30 cellular contexts compared by ENCODE assay signal in the genomic region with DNA sequence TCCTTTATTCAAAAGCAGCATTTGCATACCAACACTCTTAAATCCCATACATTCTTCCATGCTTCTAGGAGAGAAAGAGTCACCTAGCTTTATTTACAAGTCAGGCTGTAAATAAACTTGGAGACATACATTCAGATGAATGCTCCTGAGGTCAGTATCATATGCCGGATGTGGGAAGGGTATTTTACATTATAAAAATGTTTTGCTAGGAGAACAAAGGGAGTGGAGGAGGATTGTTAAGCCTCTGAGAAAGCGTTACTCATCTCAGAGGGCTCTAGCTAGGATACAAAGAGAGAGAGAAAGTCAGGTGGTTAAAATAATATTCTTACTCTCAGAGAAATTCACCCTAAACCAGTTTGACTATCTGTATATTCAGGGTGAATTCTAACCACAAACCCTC.
A peak's percentile ranks its signal among the peaks of the same experiment; 100 is the strongest.
DNase-seq lines count a peak whose midpoint lies in the region; ATAC-seq, FAIRE-seq and TF ChIP-seq lines count a peak whose summit lies in the region.
"Had no signal": no experiment of that assay in that cellular context is flagged by ENCODE, and none has a peak within 500 bp of the region (broad histone marks: within the 10 kb centered on the region; RNA-seq: fewer than 3 reads in every experiment).

No MANE protein-coding gene starts in this region.

- FAIRE-seq in urothelium cell line (lab: Jason Lieb, UNC) = peak; percentile 9
- FAIRE-seq: H1 had no signal

- H3K27ac Mint-ChIP-seq in WTC11 = no peak overlapping the region
- H3K27ac Mint-ChIP-seq: activated CD8-positive, alpha-beta memory T cell treated with anti-CD3 and anti-CD28 coated beads, Interleukin-2, amount 10 ng/mL, durations not matched to agents 7 days and 5 days; activated naive CD8-positive, alpha-beta T cell treated with anti-CD3 and anti-CD28 coated beads, Interleukin-2, amount 50 U/mL, for 24 hours; brain; stimulated activated effector memory CD8-positive, alpha-beta T cell treated with anti-CD3 and anti-CD28 coated beads, Interleukin-12 subunit alpha, Interleukin-12 subunit beta, amount 100 ng/mL, for 72 hours had no signal

- CTCF ChIA-PET in WTC11 (lab: Charles Lee) = interaction anchor here (0.6 to 1.8 kb wide), 5 partner anchors 36 to 419 kb away, joined by 3 to 9 read pairs (median 3); no protein-coding TSS in a partner anchor

- no peak overlapping the region for H3K27ac ChIP-seq in foreskin keratinocyte
- no peak overlapping the region for H3K27ac ChIP-seq in hepatocyte
- H3K27ac ChIP-seq in tibial nerve = no peak overlapping the region
- H3K27ac ChIP-seq: C4-2B, heart right ventricle, left lung, suprapubic skin, uterus had no signal

- H3K79me2 ChIP-seq in hepatocyte = no peaks in the 10 kb centered on the region

- H3K4me2 ChIP-seq in hepatocyte = no peak overlapping the region

- H3K4me1 Mint-ChIP-seq in WTC11 = peaks cover 13% of the 10 kb centered on the region
- H3K4me1 Mint-ChIP-seq: activated CD8-positive, alpha-beta memory T cell treated with anti-CD3 and anti-CD28 coated beads, Interleukin-2, amount 10 ng/mL, durations not matched to agents 7 days and 5 days; activated naive CD8-positive, alpha-beta T cell treated with anti-CD3 and anti-CD28 coated beads, Interleukin-2, amount 50 U/mL, for 24 hours; stimulated activated effector memory CD8-positive, alpha-beta T cell treated with anti-CD3 and anti-CD28 coated beads, Interleukin-12 subunit alpha, Interleukin-12 subunit beta, amount 100 ng/mL, for 72 hours had no signal

- POLR2A ChIA-PET in WTC11 (lab: Charles Lee) = no interaction called here

- H3K4me3 Mint-ChIP-seq in WTC11 = no peak overlapping the region
- H3K4me3 Mint-ChIP-seq: activated CD8-positive, alpha-beta memory T cell treated with anti-CD3 and anti-CD28 coated beads, Interleukin-2, amount 10 ng/mL, durations not matched to agents 7 days and 5 days; activated naive CD8-positive, alpha-beta T cell treated with anti-CD3 and anti-CD28 coated beads, Interleukin-2, amount 50 U/mL, for 24 hours; brain; stimulated activated effector memory CD8-positive, alpha-beta T cell treated with anti-CD3 and anti-CD28 coated beads, Interleukin-12 subunit alpha, Interleukin-12 subunit beta, amount 100 ng/mL, for 72 hours had no signal

- no peaks in the 10 kb centered on the region for H3K9me2 ChIP-seq in hepatocyte (replicated peaks; ENCODE audit: insufficient read depth)

- no peak overlapping the region for H2AFZ ChIP-seq in hepatocyte

- H4K20me1 ChIP-seq in hepatocyte (ENCODE audit: insufficient read depth, poor library complexity, severe bottlenecking) = no peaks in the 10 kb centered on the region

- no peaks in the 10 kb centered on the region for H3K9me3 Mint-ChIP-seq in WTC11
- H3K9me3 Mint-ChIP-seq: activated naive CD8-positive, alpha-beta T cell treated with anti-CD3 and anti-CD28 coated beads, Interleukin-2, amount 50 U/mL, for 24 hours; brain had no signal

- no peaks in the 10 kb centered on the region for H3K9me3 ChIP-seq in hepatocyte (ENCODE audit: low read depth)
- H3K9me3 ChIP-seq in tibial nerve = no peaks in the 10 kb centered on the region
- H3K9me3 ChIP-seq: heart right ventricle, left lung, suprapubic skin, uterus had no signal

- H3K27me3 ChIP-seq in foreskin keratinocyte (no peaks in the 10 kb centered on the region), hepatocyte (no peaks in the 10 kb centered on the region), tibial nerve (no peaks in the 10 kb centered on the region)
- H3K27me3 ChIP-seq: heart right ventricle, left lung, suprapubic skin, uterus had no signal

- H3K4me1 ChIP-seq in foreskin keratinocyte (peaks cover 19% of the 10 kb centered on the region), hepatocyte (ENCODE audit: insufficient read depth) (no peaks in the 10 kb centered on the region), tibial nerve (no peaks in the 10 kb centered on the region)
- H3K4me1 ChIP-seq: left lung, suprapubic skin, uterus had no signal

- TF ChIP-seq POLR2A in tibial nerve (IDR thresholded peaks at IDR 0.05) = no peak

- no peak for TF ChIP-seq EP300 in tibial nerve (IDR thresholded peaks at IDR 0.05)

- H3K27me3 Mint-ChIP-seq in WTC11 (ENCODE audit: low read depth) = peaks cover 73% of the 10 kb centered on the region
- H3K27me3 Mint-ChIP-seq: activated CD8-positive, alpha-beta memory T cell treated with anti-CD3 and anti-CD28 coated beads, Interleukin-2, amount 10 ng/mL, durations not matched to agents 7 days and 5 days; activated naive CD8-positive, alpha-beta T cell treated with anti-CD3 and anti-CD28 coated beads, Interleukin-2, amount 50 U/mL, for 24 hours had no signal

- no peak for TF ChIP-seq CTCF in WTC11 (IDR thresholded peaks at IDR 0.05)
- TF ChIP-seq CTCF in foreskin keratinocyte (conservative IDR thresholded peaks at IDR 0.05) = no peak
- no peak for TF ChIP-seq CTCF in GM10266 (IDR thresholded peaks at IDR 0.05; ENCODE audit: control insufficient read depth, insufficient read depth, low read depth, missing control alignments)
- TF ChIP-seq CTCF in hepatocyte (IDR thresholded peaks at IDR 0.05; ENCODE audit: poor library complexity) = no peak
- TF ChIP-seq CTCF in tibial nerve (IDR thresholded peaks at IDR 0.05) = no peak

- H3K36me3 ChIP-seq in hepatocyte (replicated peaks; ENCODE audit: insufficient read depth, low read depth) = no peaks in the 10 kb centered on the region
- H3K36me3 ChIP-seq in tibial nerve = no peaks in the 10 kb centered on the region
- H3K36me3 ChIP-seq: heart right ventricle, left lung, suprapubic skin, uterus had no signal

- WGBS in hepatocyte (ENCODE audit: low lambda C conversion rate, missing lambda C conversion rate) = 81% methylated on average over 2 of the region's 2 CpGs
- 60 to 62% methylated on average over 2 of the region's 2 CpGs for WGBS in tibial nerve, 2 donors

- H3K4me3 ChIP-seq in hepatocyte = no peak overlapping the region
- no peak overlapping the region for H3K4me3 ChIP-seq in tibial nerve
- H3K4me3 ChIP-seq: heart right ventricle, left lung, suprapubic skin, uterus had no signal

- ATAC-seq in WTC11 (peak; percentile 68), foreskin keratinocyte (peak; percentile 95)
- ATAC-seq: activated CD8-positive, alpha-beta memory T cell treated with anti-CD3 and anti-CD28 coated beads, Interleukin-2, amount 10 ng/mL, durations not matched to agents 7 days and 5 days; activated naive CD8-positive, alpha-beta T cell treated with anti-CD3 and anti-CD28 coated beads, Interleukin-2, amount 50 U/mL, for 24 hours; heart right ventricle; left lung; sciatic nerve; stimulated activated effector memory CD8-positive, alpha-beta T cell treated with anti-CD3 and anti-CD28 coated beads, Interleukin-12 subunit alpha, Interleukin-12 subunit beta, amount 100 ng/mL, for 72 hours had no signal

- DNase-seq in NCI-H526 (lab: John Stamatoyannopoulos, UW) (peak; percentile 25 to 59), WTC11 (ENCODE audit: low spot score) (no peak), foreskin keratinocyte (peak; percentile 79 to 88), urothelium cell line (ENCODE audit: low spot score) (no peak), GM10266 (ENCODE audit: extremely low spot score) (no peak), hepatocyte (ENCODE audit: low spot score) (no peak), tibial nerve (ENCODE audit: low spot score in 2 of 2) (no peak)
- DNase-seq: activated CD4-positive, CD25-positive, alpha-beta regulatory T cell; activated CD8-positive, alpha-beta memory T cell treated with anti-CD3 and anti-CD28 coated beads, Interleukin-2, amount 10 ng/mL, durations not matched to agents 7 days and 5 days; activated naive CD8-positive, alpha-beta T cell treated with anti-CD3 and anti-CD28 coated beads, Interleukin-2, amount 50 U/mL, for 24 hours; activated T-cell treated with anti-CD3 and anti-CD28 coated beads, Interleukin-2, amount 50 U/mL, for 48 hours; Calu3; erythroblast; foreskin fibroblast; heart right ventricle; KG1; left lung; NCI-H1417 treated with DMSO at 0.1 percent for 48 hours; NCI-H2081 treated with DMSO at 0.1 percent for 48 hours; NCI-H82; SHP77 treated with DMSO at 0.1 percent for 48 hours; stimulated activated CD4-positive, alpha-beta T cell treated with anti-CD3 and anti-CD28 coated beads, Interleukin-12 subunit alpha, Interleukin-12 subunit beta, amount 100 ng/mL, for 4 hours; stimulated activated CD4-positive, alpha-beta T cell treated with anti-CD3 and anti-CD28 coated beads, Interleukin-4, amount 100 ng/mL, for 24 hours; uterus had no signal

- H3K36me3 Mint-ChIP-seq in WTC11 = no peaks in the 10 kb centered on the region
- H3K36me3 Mint-ChIP-seq: activated CD8-positive, alpha-beta memory T cell treated with anti-CD3 and anti-CD28 coated beads, Interleukin-2, amount 10 ng/mL, durations not matched to agents 7 days and 5 days; brain; stimulated activated effector memory CD8-positive, alpha-beta T cell treated with anti-CD3 and anti-CD28 coated beads, Interleukin-12 subunit alpha, Interleukin-12 subunit beta, amount 100 ng/mL, for 72 hours had no signal

TF ChIP-seq in WTC11, 78 proteins besides CTCF, POLR2A, EP300 and RAD21 (continues in another document):
- TF ChIP-seq ZNF423 (CRISPR knock-in tag; IDR thresholded peaks at IDR 0.05) (no peak), SOX15 (CRISPR knock-in tag; IDR thresholded peaks at IDR 0.05) (no peak), FOXK1 (CRISPR knock-in tag; IDR thresholded peaks at IDR 0.05) (no peak), GTF2I (CRISPR knock-in tag; conservative IDR thresholded peaks at IDR 0.05) (no peak), NFE2L1 (CRISPR knock-in tag; IDR thresholded peaks at IDR 0.05) (no peak), CREB1 (CRISPR knock-in tag; IDR thresholded peaks at IDR 0.05) (no peak), MXD4 (CRISPR knock-in tag; IDR thresholded peaks at IDR 0.05; ENCODE audit: borderline replicate concordance) (no peak), PRRX2 (CRISPR knock-in tag; IDR thresholded peaks at IDR 0.05) (no peak)
- TF ChIP-seq, protein P1, sequence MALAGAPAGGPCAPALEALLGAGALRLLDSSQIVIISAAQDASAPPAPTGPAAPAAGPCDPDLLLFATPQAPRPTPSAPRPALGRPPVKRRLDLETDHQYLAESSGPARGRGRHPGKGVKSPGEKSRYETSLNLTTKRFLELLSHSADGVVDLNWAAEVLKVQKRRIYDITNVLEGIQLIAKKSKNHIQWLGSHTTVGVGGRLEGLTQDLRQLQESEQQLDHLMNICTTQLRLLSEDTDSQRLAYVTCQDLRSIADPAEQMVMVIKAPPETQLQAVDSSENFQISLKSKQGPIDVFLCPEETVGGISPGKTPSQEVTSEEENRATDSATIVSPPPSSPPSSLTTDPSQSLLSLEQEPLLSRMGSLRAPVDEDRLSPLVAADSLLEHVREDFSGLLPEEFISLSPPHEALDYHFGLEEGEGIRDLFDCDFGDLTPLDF (CRISPR knock-in tag; IDR thresholded peaks at IDR 0.05) = no peak

Comparison
In these comparisons a context has a peak if more than half of its experiments do, and no peak if none do; other contexts are left out.
1. DNase-seq: peak in NCI-H526 (2 of 2) and foreskin keratinocyte (2 of 2); none in WTC11 (single experiment), urothelium cell line (single experiment), GM10266 (single experiment), hepatocyte (single experiment) and tibial nerve (0 of 2).